In the genomic region with DNA sequence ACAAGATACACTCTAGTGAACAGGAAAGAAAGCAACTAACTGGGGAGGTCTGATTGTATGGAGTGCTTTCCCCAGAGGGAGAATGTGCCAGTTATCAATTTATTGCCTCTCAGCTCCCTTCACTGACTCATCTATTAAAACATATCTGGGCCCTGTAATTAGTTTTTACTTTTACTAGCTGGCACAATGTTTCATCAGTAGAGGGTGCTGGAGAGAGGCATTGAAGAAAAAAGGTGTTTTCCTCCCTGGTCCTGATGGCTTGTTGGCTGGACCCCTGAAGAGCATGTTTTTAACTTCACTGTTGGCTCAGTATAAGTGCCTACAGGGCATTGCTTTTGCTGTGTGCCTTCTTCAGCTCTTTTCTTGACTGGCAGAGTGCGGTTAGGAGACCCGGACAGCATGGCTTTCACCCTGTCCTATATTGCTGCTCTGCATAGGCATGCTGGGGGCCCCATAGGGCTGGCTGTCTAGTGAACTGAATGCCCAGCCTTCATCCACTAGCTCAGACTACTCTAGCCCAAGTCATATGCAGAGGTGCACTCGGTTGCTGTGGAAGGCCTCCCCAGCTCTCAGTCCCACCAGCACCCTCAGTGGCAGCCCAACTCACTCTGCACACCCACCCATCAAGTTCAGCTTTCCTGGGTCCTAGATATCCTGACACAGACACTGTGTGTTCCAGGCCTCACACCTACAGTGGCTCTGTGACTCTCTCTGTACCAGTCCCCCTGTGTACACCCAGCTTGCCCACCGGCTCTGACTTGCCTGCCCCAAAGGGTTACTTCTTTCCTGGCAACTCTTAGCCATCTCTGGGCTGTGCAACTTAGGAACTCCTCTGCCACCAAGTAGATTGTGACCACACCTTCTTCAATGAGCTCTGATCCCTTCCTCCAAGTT, we compare ENCODE assay signal across 9 cellular contexts.
DNase-seq lines count a peak whose midpoint lies in the region; ATAC-seq, FAIRE-seq and TF ChIP-seq lines count a peak whose summit lies in the region.
"Had no signal": no experiment of that assay in that cellular context is flagged by ENCODE, and none has a peak within 500 bp of the region (broad histone marks: within the 10 kb centered on the region; RNA-seq: fewer than 3 reads in every experiment).

No MANE protein-coding gene starts in this region.

- CTCF ChIA-PET in GM12878 (lab: Yijun Ruan, JAX): interaction anchor here (0.5 to 2.5 kb wide), 25 partner anchors 8 to 786 kb away, joined by 3 to 14 read pairs (median 4); no protein-coding TSS in a partner anchor

- POLR2A ChIA-PET in GM12878 (lab: Charles Lee): interaction anchor here (1.4 kb wide), 1 partner anchor 83 kb away, joined by 3 read pairs; no protein-coding TSS in a partner anchor

- TF ChIP-seq RAD21 in GM12878 (IDR thresholded peaks at IDR 0.05; ENCODE audit: insufficient read depth, low read depth, low read length): peak; percentile 69

- peak overlapping the region; percentile 50 for H3K27ac ChIP-seq in GM12878 (ENCODE audit: control insufficient read depth, insufficient read depth)
- peak overlapping the region; percentile 2 to 25 for H3K27ac ChIP-seq in small intestine (ENCODE audit: low read depth in 1 of 2, low read length in 1 of 2)
- H3K27ac ChIP-seq: BLaER1 had no signal

- RAD21 ChIA-PET in GM12878 (lab: Charles Lee; ENCODE audit: unreplicated experiment): interaction anchor here (0.6 to 2.4 kb wide), 8 partner anchors 29 to 651 kb away, joined by 3 to 11 read pairs (median 3); no protein-coding TSS in a partner anchor

- no peaks in the 10 kb centered on the region for H4K20me1 ChIP-seq in GM12878 (ENCODE audit: control insufficient read depth, insufficient read depth)
- H4K20me1 ChIP-seq: BLaER1 had no signal

- TF ChIP-seq CTCF in GM12878 (IDR thresholded peaks at IDR 0.05 in 2 of 3, conservative IDR thresholded peaks at IDR 0.05 in 1 of 3; ENCODE audit: control insufficient read depth in 2 of 3, extremely low read depth in 1 of 3, insufficient read depth in 1 of 3, low read depth in 3 of 3, low read length in 3 of 3): peak; percentile 35 to 48 (median 37); a peak in 4 of 6 replicates

- WGBS in GM12878 (ENCODE audit: insufficient coverage, insufficient replicate concordance, low lambda C conversion rate, missing lambda C conversion rate): 77% methylated on average over 4 of the region's 4 CpGs
- WGBS in small intestine, 3 donors: 95 to 98% (median 96%) methylated on average over 4 of the region's 4 CpGs

- no peaks in the 10 kb centered on the region for H3K27me3 ChIP-seq in GM12878 (replicated peaks in 1 of 2; ENCODE audit: control insufficient read depth in 2 of 2, insufficient read depth in 2 of 2, low read length in 1 of 2)
- H3K27me3 ChIP-seq in small intestine (ENCODE audit: control insufficient read depth in 2 of 2, insufficient read depth in 2 of 2, low read length in 2 of 2): no peaks in the 10 kb centered on the region
- H3K27me3 ChIP-seq: BLaER1 had no signal

- H3K4me1 ChIP-seq in GM12878 (ENCODE audit: control insufficient read depth, insufficient read depth, low read length) (peaks cover 22% of the 10 kb centered on the region), small intestine (ENCODE audit: control insufficient read depth in 2 of 2, insufficient read depth in 1 of 2, low read depth in 1 of 2, low read length in 1 of 2) (no peaks in the 10 kb centered on the region)

- H2AFZ ChIP-seq in GM12878 (ENCODE audit: control insufficient read depth, low read depth, low read length): no peak overlapping the region

- peak overlapping the region; percentile 60 for H3K4me2 ChIP-seq in GM12878 (ENCODE audit: control insufficient read depth, insufficient read depth)
- H3K4me2 ChIP-seq: BLaER1 had no signal

- no peak for FAIRE-seq in GM12878 (lab: Jason Lieb, UNC)
- no peak for FAIRE-seq in small intestine (lab: Jason Lieb, UNC)

- TF ChIP-seq EP300 in GM12878 (IDR thresholded peaks at IDR 0.05; ENCODE audit: borderline replicate concordance in 1 of 2, control insufficient read depth in 1 of 2, low read depth in 2 of 2, low read length in 2 of 2): no peak

- H3K9ac ChIP-seq in GM12878 (ENCODE audit: control insufficient read depth, insufficient read depth, low read length): no peak overlapping the region
- H3K9ac ChIP-seq: BLaER1 had no signal

- H3K4me3 ChIP-seq in GM12878: 0 out of 2 replicates have a peak overlapping the region, but pooled peaks have one; percentile 43
- no peak overlapping the region for H3K4me3 ChIP-seq in small intestine (ENCODE audit: low read depth in 1 of 2, low read length in 2 of 2)
- H3K4me3 ChIP-seq: BLaER1 had no signal

- TF ChIP-seq POLR2A in GM12878 (IDR thresholded peaks at IDR 0.05; ENCODE audit: low read depth, low read length): no peak

- intact Hi-C loops in GM12878 (cut with micrococcal nuclease; ENCODE audit: unreplicated experiment): loop anchor here (5.0 kb wide), 1 partner anchor 449 kb away; no protein-coding TSS in a partner anchor

- no peaks in the 10 kb centered on the region for H3K79me2 ChIP-seq in GM12878 (ENCODE audit: control insufficient read depth, insufficient read depth, low read length)

- DNase-seq in NCI-H1436 (lab: John Stamatoyannopoulos, UW) (peak; percentile 8), NCI-H1436 treated with DMSO at 0.1 percent for 48 hours (lab: John Stamatoyannopoulos, UW) (no peak), GM12878 (ENCODE audit: low read depth, low spot score) (no peak), small intestine (no peak), occipital lobe (lab: John Stamatoyannopoulos, UW) (no peak)
- no peak for DNase-seq in stimulated activated naive CD4-positive, alpha-beta T cell treated with Interleukin-2 at 50 U/mL for 16 hours (lab: John Stamatoyannopoulos, UW)

- SMC1A ChIA-PET in GM12878 (lab: Charles Lee; ENCODE audit: uncharacterized antibody, unreplicated experiment): interaction anchor here (0.6 to 2.9 kb wide), 21 partner anchors 9 to 1976 kb away, joined by 3 to 17 read pairs (median 4); a partner anchor contains a TSS

- H3K36me3 ChIP-seq in GM12878 (ENCODE audit: control insufficient read depth in 2 of 2, insufficient read depth in 2 of 2, low read length in 1 of 2) (no peaks in the 10 kb centered on the region), small intestine (ENCODE audit: control insufficient read depth in 2 of 2, insufficient read depth in 2 of 2, low read length in 2 of 2) (no peaks in the 10 kb centered on the region)

- H3K9me3 ChIP-seq in GM12878 (replicated peaks; ENCODE audit: control insufficient read depth, insufficient read depth, low read length) (no peaks in the 10 kb centered on the region), small intestine (ENCODE audit: control insufficient read depth, low read depth) (no peaks in the 10 kb centered on the region)

- ATAC-seq in HG03139 (IDR thresholded peaks at IDR 0.05; ENCODE audit: unreplicated experiment): peak; percentile 28
- ATAC-seq in GM12878: peak; percentile 65
- ATAC-seq in GM19328 (IDR thresholded peaks at IDR 0.05; ENCODE audit: unreplicated experiment): no peak

- in situ Hi-C loops in GM12878 (cut with MboI): no loop called here

- BruUV-seq in GM12878 (replicated peaks; lab: Mats Ljungman, UMichigan): no TSS peak

TF ChIP-seq in GM12878, 131 proteins besides CTCF, POLR2A, EP300 and RAD21 (continues in another document):
- TF ChIP-seq YY1 (IDR thresholded peaks at IDR 0.05; ENCODE audit: low read depth, low read length): no peak
- TF ChIP-seq RELA (IDR thresholded peaks at IDR 0.05; ENCODE audit: borderline replicate concordance, partially characterized antibody): no peak
- TF ChIP-seq, protein P1, sequence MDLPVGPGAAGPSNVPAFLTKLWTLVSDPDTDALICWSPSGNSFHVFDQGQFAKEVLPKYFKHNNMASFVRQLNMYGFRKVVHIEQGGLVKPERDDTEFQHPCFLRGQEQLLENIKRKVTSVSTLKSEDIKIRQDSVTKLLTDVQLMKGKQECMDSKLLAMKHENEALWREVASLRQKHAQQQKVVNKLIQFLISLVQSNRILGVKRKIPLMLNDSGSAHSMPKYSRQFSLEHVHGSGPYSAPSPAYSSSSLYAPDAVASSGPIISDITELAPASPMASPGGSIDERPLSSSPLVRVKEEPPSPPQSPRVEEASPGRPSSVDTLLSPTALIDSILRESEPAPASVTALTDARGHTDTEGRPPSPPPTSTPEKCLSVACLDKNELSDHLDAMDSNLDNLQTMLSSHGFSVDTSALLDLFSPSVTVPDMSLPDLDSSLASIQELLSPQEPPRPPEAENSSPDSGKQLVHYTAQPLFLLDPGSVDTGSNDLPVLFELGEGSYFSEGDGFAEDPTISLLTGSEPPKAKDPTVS (IDR thresholded peaks at IDR 0.05; ENCODE audit: low read depth, low read length): no peak
- TF ChIP-seq, protein P2, sequence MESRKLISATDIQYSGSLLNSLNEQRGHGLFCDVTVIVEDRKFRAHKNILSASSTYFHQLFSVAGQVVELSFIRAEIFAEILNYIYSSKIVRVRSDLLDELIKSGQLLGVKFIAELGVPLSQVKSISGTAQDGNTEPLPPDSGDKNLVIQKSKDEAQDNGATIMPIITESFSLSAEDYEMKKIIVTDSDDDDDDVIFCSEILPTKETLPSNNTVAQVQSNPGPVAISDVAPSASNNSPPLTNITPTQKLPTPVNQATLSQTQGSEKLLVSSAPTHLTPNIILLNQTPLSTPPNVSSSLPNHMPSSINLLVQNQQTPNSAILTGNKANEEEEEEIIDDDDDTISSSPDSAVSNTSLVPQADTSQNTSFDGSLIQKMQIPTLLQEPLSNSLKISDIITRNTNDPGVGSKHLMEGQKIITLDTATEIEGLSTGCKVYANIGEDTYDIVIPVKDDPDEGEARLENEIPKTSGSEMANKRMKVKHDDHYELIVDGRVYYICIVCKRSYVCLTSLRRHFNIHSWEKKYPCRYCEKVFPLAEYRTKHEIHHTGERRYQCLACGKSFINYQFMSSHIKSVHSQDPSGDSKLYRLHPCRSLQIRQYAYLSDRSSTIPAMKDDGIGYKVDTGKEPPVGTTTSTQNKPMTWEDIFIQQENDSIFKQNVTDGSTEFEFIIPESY (IDR thresholded peaks at IDR 0.05): no peak
- no peak for TF ChIP-seq CBX5 (IDR thresholded peaks at IDR 0.05; ENCODE audit: low read depth)
- no peak for TF ChIP-seq SP1 (IDR thresholded peaks at IDR 0.05; ENCODE audit: low read depth, low read length)
- TF ChIP-seq CREB1 (IDR thresholded peaks at IDR 0.05; ENCODE audit: low read depth): no peak
- no peak for TF ChIP-seq NR2C2 (IDR thresholded peaks at IDR 0.05; ENCODE audit: borderline replicate concordance, control insufficient read depth, insufficient read length, low read depth)
- TF ChIP-seq, protein P3, sequence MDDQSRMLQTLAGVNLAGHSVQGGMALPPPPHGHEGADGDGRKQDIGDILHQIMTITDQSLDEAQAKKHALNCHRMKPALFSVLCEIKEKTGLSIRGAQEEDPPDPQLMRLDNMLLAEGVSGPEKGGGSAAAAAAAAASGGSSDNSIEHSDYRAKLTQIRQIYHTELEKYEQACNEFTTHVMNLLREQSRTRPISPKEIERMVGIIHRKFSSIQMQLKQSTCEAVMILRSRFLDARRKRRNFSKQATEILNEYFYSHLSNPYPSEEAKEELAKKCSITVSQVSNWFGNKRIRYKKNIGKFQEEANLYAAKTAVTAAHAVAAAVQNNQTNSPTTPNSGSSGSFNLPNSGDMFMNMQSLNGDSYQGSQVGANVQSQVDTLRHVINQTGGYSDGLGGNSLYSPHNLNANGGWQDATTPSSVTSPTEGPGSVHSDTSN (IDR thresholded peaks at IDR 0.05; ENCODE audit: insufficient replicate concordance, low read depth, low read length): no peak
- no peak for TF ChIP-seq MTA2 (IDR thresholded peaks at IDR 0.05; ENCODE audit: low read depth)
